ENCODE assay signal across 34 cellular contexts in genomic region chr10:51436805-51437204, GRCh38.
"Had no signal": no experiment of that assay in that cellular context is flagged by ENCODE, and none has a peak within 500 bp of the region (broad histone marks: within the 10 kb centered on the region; RNA-seq: fewer than 3 reads in every experiment).

No MANE protein-coding gene starts in this region.

- H3K27ac ChIP-seq: KMS-11 had no signal

- H3K4me3 ChIP-seq: MG63 had no signal

- DNase-seq: Karpas-422, Kasumi-1, MG63, MM.1S, MV-4-11, NCI-H1048, NCI-H1092, NCI-H1092 treated with DMSO at 0.1 percent for 48 hours, NCI-H1105, NCI-H1105 treated with DMSO at 0.1 percent for 48 hours, NCI-H1417, NCI-H1436, NCI-H1436 treated with DMSO at 0.1 percent for 48 hours, NCI-H146, NCI-H1694, NCI-H1694 treated with DMSO at 0.1 percent for 48 hours, NCI-H187, NCI-H187 treated with DMSO at 0.1 percent for 48 hours, NCI-H1930, NCI-H2029, NCI-H2029 treated with DMSO at 0.1 percent for 48 hours, NCI-H2081, NCI-H2081 treated with DMSO at 0.1 percent for 48 hours, NCI-H2107, NCI-H2171, NCI-H2171 treated with DMSO at 0.1 percent for 48 hours, NCI-H2227 treated with DMSO at 0.1 percent for 48 hours, NCI-H226, NCI-H345, NCI-H446, NCI-H446 treated with DMSO at 0.1 percent for 48 hours, NCI-H510A, NCI-H510A treated with DMSO at 0.1 percent for 48 hours had no signal

- H3K36me3 ChIP-seq: MG63 had no signal

- H3K27me3 ChIP-seq: MG63 had no signal

- H3K9me3 ChIP-seq: MG63 had no signal
